10 cellular contexts compared by ENCODE assay signal in genomic region chr18:48541747-48542108, GRCh38. TPM values are rescaled to one million over a fixed set of nuclear protein-coding genes. Genes with fewer than 3 reads are reported as not detected.
DNase-seq lines count a peak whose midpoint lies in the region; ATAC-seq and TF ChIP-seq lines count a peak whose summit lies in the region.
"Had no signal": no experiment of that assay in that cellular context is flagged by ENCODE, and none has a peak within 500 bp of the region (broad histone marks: within the 10 kb centered on the region; RNA-seq: fewer than 3 reads in every experiment).

No MANE protein-coding gene starts in this region.

- H3K27me3 Mint-ChIP-seq in endodermal cell (ENCODE audit: insufficient read depth): no peaks in the 10 kb centered on the region
- H3K27me3 Mint-ChIP-seq in nephron progenitor cell (ENCODE audit: low read depth, poor library complexity): peaks cover 14% of the 10 kb centered on the region

- H3K36me3 ChIP-seq in BJ (ENCODE audit: control insufficient read depth, insufficient read depth, low read length): no peaks in the 10 kb centered on the region
- no peaks in the 10 kb centered on the region for H3K36me3 ChIP-seq in PC-3 (ENCODE audit: low read depth, low read length)
- H3K36me3 ChIP-seq in endodermal cell (ENCODE audit: control insufficient read depth, insufficient read depth, low read length): peaks cover 4% of the 10 kb centered on the region

- H3K27ac ChIP-seq in PC-3 (ENCODE audit: low read length): no peak overlapping the region
- H3K27ac ChIP-seq in endodermal cell (ENCODE audit: low read depth, low read length): no peak overlapping the region

- ATAC-seq in PC-3: no peak

- H3K9me3 ChIP-seq in PC-3 (ENCODE audit: low read length): no peaks in the 10 kb centered on the region
- no peaks in the 10 kb centered on the region for H3K9me3 ChIP-seq in endodermal cell (ENCODE audit: control insufficient read depth, low read length)

- no peaks in the 10 kb centered on the region for H4K20me1 ChIP-seq in PC-3 (ENCODE audit: low read length)

- TSS peak; percentile 10 for BruUV-seq in PC-3 (replicated peaks; lab: Mats Ljungman, UMichigan)

- H3K27ac Mint-ChIP-seq in endodermal cell: peak overlapping the region; percentile 85
- no peak overlapping the region for H3K27ac Mint-ChIP-seq in nephron progenitor cell

- 80 to 100% methylated on average over 1 of the region's 2 CpGs for WGBS in endodermal cell (ENCODE audit: insufficient coverage in 1 of 2, insufficient read length in 1 of 2), 2 experiments

- peak overlapping the region; percentile 87 for H3K4me2 ChIP-seq in PC-3 (ENCODE audit: low read length)

- no peaks in the 10 kb centered on the region for H3K27me3 ChIP-seq in BJ (ENCODE audit: control insufficient read depth, insufficient read depth, low read length)
- H3K27me3 ChIP-seq in PC-3 (ENCODE audit: low read length): no peaks in the 10 kb centered on the region
- H3K27me3 ChIP-seq in endodermal cell (ENCODE audit: control insufficient read depth, insufficient read depth, low read length, poor library complexity, severe bottlenecking): no peaks in the 10 kb centered on the region

- peaks cover 4% of the 10 kb centered on the region; the same call in 1 of the 2 replicates for H3K79me2 ChIP-seq in PC-3 (ENCODE audit: low read length)

- CTCF ChIA-PET in BJ (lab: Yijun Ruan, JAX) (interaction anchor here (0.6 kb wide), 1 partner anchor 77 kb away, joined by 3 read pairs; no protein-coding TSS in a partner anchor), PC-3 (lab: Charles Lee) (no interaction called here)

- H3K4me1 ChIP-seq in PC-3 (ENCODE audit: insufficient read depth, low read length) (peaks cover 23% of the 10 kb centered on the region; the same call in 1 of the 2 replicates), endodermal cell (ENCODE audit: control insufficient read depth, insufficient read depth, low read length) (peaks cover 20% of the 10 kb centered on the region)

- POLR2A ChIA-PET in BJ (lab: Charles Lee): no interaction called here
- POLR2A ChIA-PET in PC-3 (lab: Charles Lee; ENCODE audit: unreplicated experiment): no interaction called here

- intact Hi-C loops in PC-3 (cut with micrococcal nuclease): loop anchor here (2.0 to 10.0 kb wide), 2 partner anchors 67 to 89 kb away; no protein-coding TSS in a partner anchor

- H2AFZ ChIP-seq in PC-3 (ENCODE audit: low read length): 0 out of 2 replicates have a peak overlapping the region, but pooled peaks have one; percentile 36

- in situ Hi-C loops in KBM-7 (cut with MboI; ENCODE audit: low pct_unique_long_range_greater_than_20kb, low sequenced_read_pairs): loop anchor here (25.0 kb wide), 1 partner anchor 96 kb away; no protein-coding TSS in a partner anchor

- no peak for DNase-seq in BJ (ENCODE audit: low read depth)
- no peak for DNase-seq in PC-3
- DNase-seq in endodermal cell: no peak
- DNase-seq in nephron progenitor cell: no peak
- DNase-seq in KBM-7: no peak
- no peak for DNase-seq in activated CD4-positive, CD25-positive, alpha-beta regulatory T cell (lab: John Stamatoyannopoulos, UW)
- no peak for DNase-seq in glomerular visceral epithelial cell (ENCODE audit: extremely low spot score)
- no peak for DNase-seq in activated naive CD4-positive, alpha-beta T cell treated with anti-CD3 and anti-CD28 coated beads, Interleukin-2, amount 50 U/mL, for 16 hours
- DNase-seq: NCI-H187 treated with DMSO at 0.1 percent for 48 hours; stimulated activated naive CD4-positive, alpha-beta T cell had no signal

- H3K4me1 Mint-ChIP-seq in endodermal cell (peaks cover 49% of the 10 kb centered on the region), nephron progenitor cell (peaks cover 45% of the 10 kb centered on the region)

- no peaks in the 10 kb centered on the region for H3F3A ChIP-seq in PC-3 (ENCODE audit: low read length, unreplicated experiment)

- no peaks in the 10 kb centered on the region for H3K9me2 ChIP-seq in PC-3 (replicated peaks; ENCODE audit: low read length)

- H3K4me3 Mint-ChIP-seq in endodermal cell (peak overlapping the region; percentile 73), nephron progenitor cell (peak overlapping the region; percentile 88)

- H3K36me3 Mint-ChIP-seq in endodermal cell (ENCODE audit: low read depth) (no peaks in the 10 kb centered on the region), nephron progenitor cell (ENCODE audit: low read depth) (no peaks in the 10 kb centered on the region)

- H3K9me3 Mint-ChIP-seq in endodermal cell (no peaks in the 10 kb centered on the region), nephron progenitor cell (no peaks in the 10 kb centered on the region)

- no peak overlapping the region for H3K9ac ChIP-seq in PC-3 (ENCODE audit: low read length)
- H3K9ac ChIP-seq in endodermal cell (ENCODE audit: extremely low read depth, low read length, poor library complexity, severe bottlenecking): peak overlapping the region; percentile 65

- no peak for TF ChIP-seq CTCF in BJ (IDR thresholded peaks at IDR 0.05; ENCODE audit: insufficient read depth, low read depth, low read length)
- TF ChIP-seq CTCF in PC-3 (conservative IDR thresholded peaks at IDR 0.05; ENCODE audit: low read depth, low read length): no peak
- no peak for TF ChIP-seq CTCF in endodermal cell (conservative IDR thresholded peaks at IDR 0.05)
- no peak for TF ChIP-seq CTCF in nephron progenitor cell (IDR thresholded peaks at IDR 0.05)

- H3K4me3 ChIP-seq in BJ (ENCODE audit: low read depth, low read length) (peak overlapping the region; percentile 95), PC-3 (ENCODE audit: low read length) (peak overlapping the region; percentile 76), endodermal cell (ENCODE audit: low read length) (peak overlapping the region; percentile 70)

RNA-seq across cellular contexts. Expression of gene CTIF, which starts 2.9 kb away (rescaled TPM):
- polyA plus RNA-seq in BJ (2011; rRNA removed): 53.4 and 105 TPM in 2 replicates
- 98.2 and 128 TPM in 2 replicates for polyA minus RNA-seq in BJ (2011; rRNA and poly(A)+ RNA removed)
- 5.8 and 6.8 TPM in 2 replicates for total RNA-seq in PC-3 (2014; rRNA removed)
- total RNA-seq in endodermal cell: 10 to 100 TPM; 33.8 to 41.6 TPM
- 35.4 TPM for polyA plus RNA-seq in endodermal cell (2013, experiment 1 of 2)
- polyA plus RNA-seq in endodermal cell (2013, experiment 2 of 2): 34.4 TPM
